ENCODE assay signal across 8 cellular contexts in the genomic region with DNA sequence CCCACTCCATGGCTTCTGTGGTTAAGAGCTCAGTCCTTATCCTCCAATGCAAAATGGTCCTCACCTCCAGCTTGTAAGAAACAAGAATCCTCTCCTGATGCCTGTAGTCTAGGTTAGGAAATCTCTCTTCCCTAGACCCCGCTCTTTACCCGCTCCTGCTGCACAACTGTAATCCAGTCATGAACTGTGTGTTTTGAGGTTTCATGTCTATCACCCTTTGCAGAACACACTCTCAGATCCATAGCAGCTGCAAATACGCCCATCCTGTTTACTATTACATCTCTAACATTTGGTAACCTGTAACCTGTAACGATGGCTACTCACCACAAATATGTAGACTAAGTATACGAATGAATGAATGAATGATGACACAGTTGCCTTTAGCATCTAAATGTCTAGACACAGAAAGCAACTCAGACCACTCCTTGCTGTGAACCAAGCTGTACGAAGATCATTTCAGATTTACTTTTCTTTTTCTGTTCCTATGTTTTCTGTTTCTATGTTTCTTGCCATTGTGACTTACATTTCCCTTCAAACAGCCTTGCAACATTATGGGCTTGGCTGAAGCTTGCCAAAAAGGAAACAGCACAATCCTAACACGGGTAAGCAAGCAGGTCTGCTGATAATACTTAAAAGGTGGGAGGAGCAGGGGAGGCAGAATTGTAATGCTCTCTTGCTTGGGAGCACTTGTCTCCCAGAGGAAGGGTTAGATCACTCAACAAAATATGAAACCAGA. TPM values are rescaled to one million over a fixed set of nuclear protein-coding genes. Genes with fewer than 3 reads are reported as not detected.
DNase-seq lines count a peak whose midpoint lies in the region; ATAC-seq and TF ChIP-seq lines count a peak whose summit lies in the region.

No MANE protein-coding gene starts in this region.

- no peak overlapping the region for H3K27ac Mint-ChIP-seq in progenitor cell of endocrine pancreas

- no peak overlapping the region for H4K5ac ChIP-seq in IMR-90 (ENCODE audit: low read depth, low read length)

- no peaks in the 10 kb centered on the region for H3K9me3 Mint-ChIP-seq in progenitor cell of endocrine pancreas (ENCODE audit: low read depth)

- peak overlapping the region; percentile 61 for H3K4me2 ChIP-seq in IMR-90 (ENCODE audit: low read depth, low read length)

- H2BK5ac ChIP-seq in IMR-90 (ENCODE audit: low read depth, low read length, poor library complexity, severe bottlenecking): peak overlapping the region; percentile 39

- H4K8ac ChIP-seq in IMR-90 (ENCODE audit: low read depth in 2 of 2, low read length in 2 of 2): peak overlapping the region in 1 of 2 experiments; percentile 4; a peak in 1 of 4 replicates

- dilution Hi-C loops in IMR-90 (cut with HindIII; ENCODE audit: low sequenced_read_pairs, unreplicated experiment): no loop called here

- H4K91ac ChIP-seq in IMR-90 (ENCODE audit: insufficient read depth, low read depth, low read length): peak overlapping the region; percentile 54

- no peaks in the 10 kb centered on the region for H3K27me3 Mint-ChIP-seq in progenitor cell of endocrine pancreas

- H2BK20ac ChIP-seq in IMR-90 (ENCODE audit: low read depth, low read length): peak overlapping the region; percentile 63; the same call in 1 of the 2 replicates

- peak overlapping the region; percentile 27; the same call in 1 of the 2 replicates for H3K9ac ChIP-seq in IMR-90 (ENCODE audit: low read depth, low read length)

- peak overlapping the region; percentile 42 for H3K4ac ChIP-seq in IMR-90 (ENCODE audit: low read depth, low read length)

- H4K20me1 ChIP-seq in IMR-90 (ENCODE audit: insufficient read depth, low read length): 0 out of 2 replicates have a peak, but pooled peaks cover 5% of the 10 kb centered on the region

- whole genome bisulfite sequencing in IMR-90 (ENCODE audit: extremely low coverage in 2 of 2, insufficient read length in 1 of 2), 2 experiments: no CpG with 5 or more reads among the region's 7 CpGs

- no peak overlapping the region for H2AK9ac ChIP-seq in IMR-90 (replicated peaks; ENCODE audit: low read depth, low read length, poor library complexity)

- in situ Hi-C loops in IMR-90 (cut with MboI; ENCODE audit: low sequenced_read_pairs): no loop called here

- peak; percentile 62 for ATAC-seq in GM18498 (IDR thresholded peaks at IDR 0.05; ENCODE audit: unreplicated experiment)
- peak; percentile 72 for ATAC-seq in GM21526 (IDR thresholded peaks at IDR 0.05; ENCODE audit: low FRiP score, unreplicated experiment)
- peak; percentile 64 for ATAC-seq in IMR-90 (ENCODE audit: low read depth)

- H3K4me1 ChIP-seq in IMR-90 (ENCODE audit: control insufficient read depth, insufficient read depth, low read length): peaks cover 11% of the 10 kb centered on the region

- H2BK120ac ChIP-seq in IMR-90 (ENCODE audit: low read depth, low read length): peak overlapping the region; percentile 67

- BruUV-seq in IMR-90 (replicated peaks; lab: Mats Ljungman, UMichigan): no TSS peak

- H3K56ac ChIP-seq in IMR-90 (ENCODE audit: extremely low read depth, insufficient read depth, low read length): no peak overlapping the region

- H3K79me1 ChIP-seq in IMR-90 (ENCODE audit: low read depth in 1 of 2, low read length in 2 of 2): peaks cover 11 to 20% of the 10 kb centered on the region in 2 experiments

- peak overlapping the region; percentile 6; the same call in 1 of the 2 replicates for H3K23ac ChIP-seq in IMR-90 (ENCODE audit: low read depth, low read length)

- TF ChIP-seq CTCF in IMR-90 (conservative IDR thresholded peaks at IDR 0.05; ENCODE audit: low read depth, low read length) (no peak), dorsolateral prefrontal cortex (IDR thresholded peaks at IDR 0.05 in 54 of 56, conservative IDR thresholded peaks at IDR 0.05 in 2 of 56; ENCODE audit: low read depth in 1 of 56, partially characterized antibody in 56 of 56) (no peak), progenitor cell of endocrine pancreas (IDR thresholded peaks at IDR 0.05; ENCODE audit: unreplicated experiment) (no peak)

- no peak overlapping the region for H2AK5ac ChIP-seq in IMR-90 (ENCODE audit: low read depth, low read length)

- intact Hi-C loops in IMR-90 (cut with micrococcal nuclease): loop anchor here (5.0 kb wide), 1 partner anchor 44 kb away; no protein-coding TSS in a partner anchor
- intact Hi-C loops in dorsolateral prefrontal cortex (cut with DNase I): no loop called here

- H3K27me3 ChIP-seq in IMR-90 (ENCODE audit: control insufficient read depth, insufficient read depth, low read length): no peaks in the 10 kb centered on the region
- no peaks in the 10 kb centered on the region for H3K27me3 ChIP-seq in dorsolateral prefrontal cortex

- peaks cover 3% of the 10 kb centered on the region for H3K36me3 ChIP-seq in IMR-90 (ENCODE audit: control insufficient read depth, insufficient read depth, low read length)

- H3K4me3 ChIP-seq in IMR-90 (ENCODE audit: insufficient read depth, low read depth, low read length) (peak overlapping the region; percentile 13; the same call in 1 of the 2 replicates), dorsolateral prefrontal cortex (peak overlapping the region in 1 of 59 donors; percentile 3)

- peaks cover 13% of the 10 kb centered on the region; the same call in 1 of the 2 replicates for H3K9me1 ChIP-seq in IMR-90 (ENCODE audit: insufficient read depth, low read length)

- 0 out of 2 replicates have a peak, but pooled peaks have one; percentile 28 for TF ChIP-seq POLR2A in IMR-90 (IDR thresholded peaks at IDR 0.05; ENCODE audit: low read depth, low read length)

- H2BK15ac ChIP-seq in IMR-90 (ENCODE audit: low read depth, low read length): no peak overlapping the region; the same call in 2 of the 3 replicates

- CTCF ChIA-PET in IMR-90 (lab: Yijun Ruan, JAX): interaction anchor here (1.1 kb wide), 1 partner anchor 14 kb away, joined by 3 read pairs; no protein-coding TSS in a partner anchor

- H3K4me1 Mint-ChIP-seq in progenitor cell of endocrine pancreas (ENCODE audit: low read depth): peaks cover 17% of the 10 kb centered on the region

- H3K9me3 ChIP-seq in IMR-90 (ENCODE audit: control insufficient read depth, insufficient read depth, low read length): no peaks in the 10 kb centered on the region

- H3K18ac ChIP-seq in IMR-90 (ENCODE audit: low read depth, low read length): peak overlapping the region; percentile 6; the same call in 1 of the 2 replicates

- peak; percentile 92 for DNase-seq in IMR-90
- no peak for DNase-seq in dorsolateral prefrontal cortex
- no peak for DNase-seq in cortex of kidney (lab: John Stamatoyannopoulos, UW)
- DNase-seq in AG20443 (ENCODE audit: low spot score): no peak
- DNase-seq in AG08396 (ENCODE audit: low spot score): no peak
- DNase-seq in progenitor cell of endocrine pancreas (ENCODE audit: low spot score, unreplicated experiment): no peak

- H2AFZ ChIP-seq in IMR-90 (replicated peaks; ENCODE audit: low read length, poor library complexity): no peak overlapping the region

- TF ChIP-seq RAD21 in IMR-90 (IDR thresholded peaks at IDR 0.05; ENCODE audit: low read length): no peak

- no peak overlapping the region for H3K4me3 Mint-ChIP-seq in progenitor cell of endocrine pancreas (ENCODE audit: low read depth)

- no peak overlapping the region; the same call in 1 of the 2 replicates for H3K14ac ChIP-seq in IMR-90 (replicated peaks; ENCODE audit: low read depth, low read length)

- no peaks in the 10 kb centered on the region for H3K36me3 Mint-ChIP-seq in progenitor cell of endocrine pancreas (ENCODE audit: insufficient read depth)

- H3K27ac ChIP-seq in IMR-90 (ENCODE audit: insufficient read depth, low read length) (peak overlapping the region; percentile 44; the same call in 1 of the 2 replicates), dorsolateral prefrontal cortex (peak overlapping the region in 51 of 59 donors; percentile 2 to 92 (median 67))

- POLR2A ChIA-PET in IMR-90 (lab: Charles Lee; ENCODE audit: unreplicated experiment): no interaction called here

TF ChIP-seq in IMR-90, 13 proteins besides CTCF, POLR2A, EP300 and RAD21:
- TF ChIP-seq RCOR1 (IDR thresholded peaks at IDR 0.05; ENCODE audit: insufficient replicate concordance, low read length) (peak; percentile 96), MXI1 (IDR thresholded peaks at IDR 0.05; ENCODE audit: borderline replicate concordance, low read depth, low read length) (no peak), CEBPB (IDR thresholded peaks at IDR 0.05; ENCODE audit: low read depth, low read length) (peak; percentile 53), SMC3 (IDR thresholded peaks at IDR 0.05; ENCODE audit: low read depth, low read length) (no peak), FOS (IDR thresholded peaks at IDR 0.05; ENCODE audit: low read depth, low read length) (peak; percentile 80)

RNA-seq across cellular contexts. Expression of gene EPHA4, which starts 53.7 kb away (rescaled TPM):
- 111 and 132 TPM in 2 replicates for total RNA-seq in IMR-90 (2012; rRNA removed)
- polyA plus RNA-seq in IMR-90 (2012; rRNA removed): 30.7 and 36.9 TPM in 2 replicates
- 17.3 and 20.6 TPM in 2 replicates for polyA plus RNA-seq in IMR-90 (2012; cell fraction: cytosol; rRNA removed)
- 25.9 and 75.6 TPM in 2 replicates for polyA plus RNA-seq in IMR-90 (2012; cell fraction: nucleus; rRNA removed; ENCODE audit: low replicate concordance)
- total RNA-seq in dorsolateral prefrontal cortex: 100 to 1,000 TPM in 117 of 120 experiments, 10 to 100 TPM in 3; 61.1 to 341 (median 199) TPM
- 40.3 and 41.4 TPM in 2 replicates for total RNA-seq in progenitor cell of endocrine pancreas
